13 cellular contexts compared by ENCODE assay signal in genomic region chr7:475951-476441, GRCh38.
"Had no signal": no experiment of that assay in that cellular context is flagged by ENCODE, and none has a peak within 500 bp of the region (broad histone marks: within the 10 kb centered on the region; RNA-seq: fewer than 3 reads in every experiment).

No MANE protein-coding gene starts in this region.

- H3K27ac ChIP-seq: esophagus muscularis mucosa, psoas muscle, thoracic aorta, vagina had no signal

- H3K27me3 ChIP-seq: vagina had no signal

- H3K4me3 ChIP-seq: esophagus muscularis mucosa, psoas muscle, thoracic aorta, vagina had no signal

- H3K36me3 ChIP-seq: esophagus muscularis mucosa, thoracic aorta, vagina had no signal

- DNase-seq: activated CD4-positive, alpha-beta T cell treated with anti-CD3 and anti-CD28 coated beads, Interleukin-2, amount 50 U/mL, for 4 hours; activated CD8-positive, alpha-beta memory T cell treated with anti-CD3 and anti-CD28 coated beads, Interleukin-2, amount 10 ng/mL, durations not matched to agents 7 days and 5 days; activated gamma-delta T cell treated with Interleukin-2 at 50 U/mL for 16 hours; activated T-cell treated with anti-CD3 and anti-CD28 coated beads, Interleukin-2, amount 50 U/mL, for 24 hours; stimulated activated CD4-positive, alpha-beta T cell treated with anti-CD3 and anti-CD28 coated beads, Interleukin-15, amount 100 ng/mL, for 24 hours; stimulated activated CD4-positive, alpha-beta T cell treated with anti-CD3 and anti-CD28 coated beads, Interleukin-4, amount 100 ng/mL, for 24 hours; SW 1271 had no signal

- ATAC-seq: activated CD8-positive, alpha-beta memory T cell treated with anti-CD3 and anti-CD28 coated beads, Interleukin-2, amount 10 ng/mL, durations not matched to agents 7 days and 5 days; psoas muscle had no signal

- H3K9me3 ChIP-seq: psoas muscle, vagina had no signal

- FAIRE-seq: astrocyte, islet of Langerhans had no signal
